17 cellular contexts compared by ENCODE assay signal in genomic region chr15:64017591-64018163, GRCh38. TPM values are rescaled to one million over a fixed set of nuclear protein-coding genes. Genes with fewer than 3 reads are reported as not detected.
DNase-seq lines count a peak whose midpoint lies in the region; ATAC-seq and TF ChIP-seq lines count a peak whose summit lies in the region.
"Had no signal": no experiment of that assay in that cellular context is flagged by ENCODE, and none has a peak within 500 bp of the region (broad histone marks: within the 10 kb centered on the region; RNA-seq: fewer than 3 reads in every experiment).

No MANE protein-coding gene starts in this region.

- intact Hi-C loops in activated naive CD4-positive, alpha-beta T cell treated with anti-CD3 and anti-CD28 coated beads for 36 hours (cut with micrococcal nuclease) = no loop called here

- H3K9me3 Mint-ChIP-seq in activated naive CD4-positive, alpha-beta T cell treated with anti-CD3 and anti-CD28 coated beads for 36 hours = peaks cover 3% of the 10 kb centered on the region
- H3K9me3 Mint-ChIP-seq: activated naive CD4-positive, alpha-beta T cell treated with anti-CD3 and anti-CD28 coated beads, Interleukin-2, amount 50 U/mL, for 24 hours; activated T-cell treated with anti-CD3 and anti-CD28 coated beads, Interleukin-2, amount 50 U/mL, for 4 hours; natural killer cell; type B pancreatic cell had no signal

- no peak for TF ChIP-seq CTCF in AG09319 (IDR thresholded peaks at IDR 0.05; ENCODE audit: low read depth, low read length)

- no peak overlapping the region for H3K4me3 Mint-ChIP-seq in activated naive CD4-positive, alpha-beta T cell treated with anti-CD3 and anti-CD28 coated beads for 36 hours
- H3K4me3 Mint-ChIP-seq: activated CD4-positive, alpha-beta memory T cell treated with anti-CD3 and anti-CD28 coated beads, Interleukin-2, amount 10 ng/mL, durations not matched to agents 7 days and 5 days; activated naive CD4-positive, alpha-beta T cell treated with anti-CD3 and anti-CD28 coated beads, Interleukin-2, amount 50 U/mL, for 24 hours; activated T-cell treated with anti-CD3 and anti-CD28 coated beads, Interleukin-2, amount 50 U/mL, for 4 hours; natural killer cell; type B pancreatic cell had no signal

- CTCF ChIA-PET in activated naive CD4-positive, alpha-beta T cell treated with anti-CD3 and anti-CD28 coated beads for 36 hours (lab: Charles Lee) = no interaction called here

- DNase-seq in AG09319 (ENCODE audit: extremely low read depth, low read depth) = peak; percentile 20
- peak; percentile 20 for DNase-seq in MV-4-11 (lab: John Stamatoyannopoulos, UW)
- peak; percentile 83 for DNase-seq in fibroblast of gingiva (ENCODE audit: low read depth)
- peak; percentile 58 for DNase-seq in pons (ENCODE audit: low spot score)
- no peak for DNase-seq in NCI-H1417 treated with DMSO at 0.1 percent for 48 hours (lab: John Stamatoyannopoulos, UW)
- no peak for DNase-seq in activated naive CD4-positive, alpha-beta T cell treated with anti-CD3 and anti-CD28 coated beads for 36 hours
- no peak for DNase-seq in nucleus accumbens (lab: John Stamatoyannopoulos, UW)
- DNase-seq: activated CD4-positive, alpha-beta memory T cell treated with anti-CD3 and anti-CD28 coated beads, Interleukin-2, amount 10 ng/mL, durations not matched to agents 7 days and 5 days; activated T-cell treated with anti-CD3 and anti-CD28 coated beads, Interleukin-2, amount 50 U/mL, for 4 hours; AML-193; Kasumi-1; natural killer cell; stimulated activated naive CD4-positive, alpha-beta T cell treated with Interleukin-2 at 50 U/mL for 16 hours; T-helper 2 cell had no signal

- H3K27ac Mint-ChIP-seq in activated naive CD4-positive, alpha-beta T cell treated with anti-CD3 and anti-CD28 coated beads for 36 hours = no peak overlapping the region
- H3K27ac Mint-ChIP-seq: activated CD4-positive, alpha-beta memory T cell treated with anti-CD3 and anti-CD28 coated beads, Interleukin-2, amount 10 ng/mL, durations not matched to agents 7 days and 5 days; activated naive CD4-positive, alpha-beta T cell treated with anti-CD3 and anti-CD28 coated beads, Interleukin-2, amount 50 U/mL, for 24 hours; natural killer cell; type B pancreatic cell had no signal

- H3K36me3 Mint-ChIP-seq in activated naive CD4-positive, alpha-beta T cell treated with anti-CD3 and anti-CD28 coated beads for 36 hours (ENCODE audit: low read depth) = no peaks in the 10 kb centered on the region
- H3K36me3 Mint-ChIP-seq: activated naive CD4-positive, alpha-beta T cell treated with anti-CD3 and anti-CD28 coated beads, Interleukin-2, amount 50 U/mL, for 24 hours; natural killer cell; type B pancreatic cell had no signal

- no peaks in the 10 kb centered on the region for H3K27me3 Mint-ChIP-seq in activated naive CD4-positive, alpha-beta T cell treated with anti-CD3 and anti-CD28 coated beads for 36 hours (ENCODE audit: low read depth)
- H3K27me3 Mint-ChIP-seq: activated CD4-positive, alpha-beta memory T cell treated with anti-CD3 and anti-CD28 coated beads, Interleukin-2, amount 10 ng/mL, durations not matched to agents 7 days and 5 days; activated naive CD4-positive, alpha-beta T cell treated with anti-CD3 and anti-CD28 coated beads, Interleukin-2, amount 50 U/mL, for 24 hours had no signal

- no peak for ATAC-seq in HG02884 (IDR thresholded peaks at IDR 0.05; ENCODE audit: unreplicated experiment)
- ATAC-seq: activated T-cell treated with anti-CD3 and anti-CD28 coated beads, Interleukin-2, amount 50 U/mL, for 4 hours; natural killer cell had no signal

- H3K4me1 Mint-ChIP-seq in activated naive CD4-positive, alpha-beta T cell treated with anti-CD3 and anti-CD28 coated beads for 36 hours (ENCODE audit: low read depth) = peaks cover 7% of the 10 kb centered on the region

RNA-seq across cellular contexts. Expression of gene DAPK2, which starts 28.6 kb away (rescaled TPM):
- total RNA-seq in activated naive CD4-positive, alpha-beta T cell treated with anti-CD3 and anti-CD28 coated beads for 36 hours = under 1 TPM in 1 of 2 experiments, not detected in 1; 0.44 TPM

Comparison
In these comparisons a context has a peak if more than half of its experiments do, and no peak if none do; other contexts are left out.
1. DNase-seq: peak in AG09319 (single experiment), MV-4-11 (single experiment), fibroblast of gingiva (single experiment) and pons (single experiment); none in NCI-H1417 treated with DMSO at 0.1 percent for 48 hours (single experiment), activated naive CD4-positive, alpha-beta T cell treated with anti-CD3 and anti-CD28 coated beads for 36 hours (single experiment) and nucleus accumbens (0 of 56).